ENCODE assay signal across 24 cellular contexts in genomic region chr19:33024398-33024797, GRCh38. TPM values are rescaled to one million over a fixed set of nuclear protein-coding genes. Genes with fewer than 3 reads are reported as not detected.
DNase-seq lines count a peak whose midpoint lies in the region; ATAC-seq and TF ChIP-seq lines count a peak whose summit lies in the region.
"Had no signal": no experiment of that assay in that cellular context is flagged by ENCODE, and none has a peak within 500 bp of the region (broad histone marks: within the 10 kb centered on the region; RNA-seq: fewer than 3 reads in every experiment).

No MANE protein-coding gene starts in this region.

- H3K36me3 Mint-ChIP-seq in activated naive CD4-positive, alpha-beta T cell treated with anti-CD3 and anti-CD28 coated beads, Interleukin-2, amount 50 U/mL, for 72 hours = peaks cover 0 to 6% of the 10 kb centered on the region in 2 donors

- no peak overlapping the region for H4K8ac ChIP-seq in trophoblast cell (ENCODE audit: low read depth, low read length)

- H3K23ac ChIP-seq in trophoblast cell (ENCODE audit: low read length) = no peak overlapping the region

- no peak for ATAC-seq in activated naive CD4-positive, alpha-beta T cell treated with anti-CD3 and anti-CD28 coated beads, Interleukin-2, amount 50 U/mL, for 72 hours

- no peak overlapping the region for H4K91ac ChIP-seq in trophoblast cell (ENCODE audit: low read depth, low read length)

- H3K27ac Mint-ChIP-seq in activated naive CD4-positive, alpha-beta T cell treated with anti-CD3 and anti-CD28 coated beads, Interleukin-2, amount 50 U/mL, for 72 hours = no peak overlapping the region
- H3K27ac Mint-ChIP-seq: CD4-positive, alpha-beta memory T cell had no signal

- intact Hi-C loops in breast epithelium (cut with DNase I; ENCODE audit: low total_unique reads) (no loop called here), esophagus squamous epithelium (cut with DNase I) (no loop called here)

- no peak overlapping the region for H3K4me2 ChIP-seq in trophoblast cell (ENCODE audit: low read length)
- H3K4me2 ChIP-seq: BLaER1, SK-N-SH had no signal

- H3K9me3 ChIP-seq in HUES64 (ENCODE audit: insufficient read depth, low read depth, low read length) (no peaks in the 10 kb centered on the region), breast epithelium (no peaks in the 10 kb centered on the region), trophoblast cell (ENCODE audit: insufficient read depth, low read depth, low read length) (no peaks in the 10 kb centered on the region), esophagus squamous epithelium (no peaks in the 10 kb centered on the region)
- H3K9me3 ChIP-seq: SK-N-SH had no signal

- 0 out of 2 replicates have a peak, but pooled peaks cover 7% of the 10 kb centered on the region for H3K4me1 ChIP-seq in HUES64 (ENCODE audit: insufficient read depth, low read length)
- H3K4me1 ChIP-seq in breast epithelium = no peaks in the 10 kb centered on the region
- peaks cover 4 to 7% of the 10 kb centered on the region in 2 experiments for H3K4me1 ChIP-seq in trophoblast cell (ENCODE audit: control insufficient read depth in 1 of 2, insufficient read depth in 2 of 2, low read length in 2 of 2)
- no peaks in the 10 kb centered on the region for H3K4me1 ChIP-seq in esophagus squamous epithelium
- H3K4me1 ChIP-seq: BLaER1, Caco-2 had no signal

- no peak overlapping the region for H3K14ac ChIP-seq in trophoblast cell (ENCODE audit: low read length)

- H2AK5ac ChIP-seq in trophoblast cell (ENCODE audit: low read length) = no peak overlapping the region

- WGBS in HUES64 = 90% methylated on average over 8 of the region's 8 CpGs
- no CpG with 5 or more reads among the region's 8 CpGs for WGBS in trophoblast cell (ENCODE audit: extremely low coverage, insufficient coverage, insufficient read length)
- 79 to 80% methylated on average over 8 of the region's 8 CpGs for WGBS in esophagus squamous epithelium, 2 donors

- H2BK120ac ChIP-seq in trophoblast cell (ENCODE audit: insufficient read depth, low read length, poor library complexity) = no peak overlapping the region

- no peaks in the 10 kb centered on the region for H3K79me1 ChIP-seq in trophoblast cell (ENCODE audit: low read length)

- H2AFZ ChIP-seq in trophoblast cell (ENCODE audit: insufficient read depth, low read length, poor library complexity) = no peak overlapping the region
- H2AFZ ChIP-seq: GM23248 had no signal

- no peak overlapping the region for H3K4ac ChIP-seq in trophoblast cell (ENCODE audit: low read depth, low read length)

- H3K9ac ChIP-seq in HUES64 (ENCODE audit: low read depth, low read length) (no peak overlapping the region), trophoblast cell (ENCODE audit: low read length) (no peak overlapping the region)
- H3K9ac ChIP-seq: BLaER1, GM23248, SK-N-SH had no signal

- no peaks in the 10 kb centered on the region for H3K79me2 ChIP-seq in trophoblast cell (ENCODE audit: control insufficient read depth, insufficient read depth, low read length, poor library complexity)

- H3K27me3 ChIP-seq in HUES64 (ENCODE audit: insufficient read depth, low read length) (no peaks in the 10 kb centered on the region), breast epithelium (no peaks in the 10 kb centered on the region), trophoblast cell (ENCODE audit: insufficient read depth, low read length) (no peaks in the 10 kb centered on the region), esophagus squamous epithelium (no peaks in the 10 kb centered on the region)
- H3K27me3 ChIP-seq: BLaER1, MG63 had no signal

- no peak for TF ChIP-seq POLR2A in breast epithelium (IDR thresholded peaks at IDR 0.05)
- TF ChIP-seq POLR2A in esophagus squamous epithelium (IDR thresholded peaks at IDR 0.05) = no peak

- no peak overlapping the region for H2BK5ac ChIP-seq in trophoblast cell (ENCODE audit: low read depth, low read length, poor library complexity)

- H2BK12ac ChIP-seq in trophoblast cell (ENCODE audit: low read length) = no peak overlapping the region

- DNase-seq in ELF-1 (ENCODE audit: low read depth, low spot score) (peak; percentile 52), breast epithelium (ENCODE audit: low spot score in 2 of 2) (peak in 1 of 2 donors; percentile 35), trophoblast cell (peak; percentile 94 to 97), esophagus squamous epithelium (lab: John Stamatoyannopoulos, UW) (no peak), globus pallidus (ENCODE audit: low spot score) (no peak)
- DNase-seq in activated naive CD4-positive, alpha-beta T cell treated with anti-CD3 and anti-CD28 coated beads, Interleukin-2, amount 50 U/mL, for 72 hours (ENCODE audit: low spot score in 2 of 2) = no peak
- DNase-seq: Caco-2; CD4-positive, alpha-beta memory T cell; GM23248; HCEC 1CT; Karpas-422; MG63; NCI-H1417; NCI-H1694 treated with DMSO at 0.1 percent for 48 hours; NCI-H2081 treated with DMSO at 0.1 percent for 48 hours; NCI-H2171 treated with DMSO at 0.1 percent for 48 hours; NCI-H446; NCI-H526 treated with DMSO at 0.1 percent for 48 hours; OCI-M1; SHP77 treated with DMSO at 0.1 percent for 48 hours; SK-N-SH had no signal

- H3K18ac ChIP-seq in trophoblast cell (ENCODE audit: low read length) = no peak overlapping the region

- H3K36me3 ChIP-seq in HUES64 (ENCODE audit: insufficient read depth, low read length) (peaks cover 19% of the 10 kb centered on the region), breast epithelium (no peaks in the 10 kb centered on the region), trophoblast cell (ENCODE audit: control insufficient read depth in 1 of 2, insufficient read depth in 2 of 2, low read length in 2 of 2) (no peaks in the 10 kb centered on the region), esophagus squamous epithelium (no peaks in the 10 kb centered on the region)
- H3K36me3 ChIP-seq: BLaER1 had no signal

- H3K27ac ChIP-seq in HUES64 (ENCODE audit: low read depth, low read length) (0 out of 2 replicates have a peak overlapping the region, but pooled peaks have one; percentile 35), breast epithelium (peak overlapping the region; percentile 40 to 60), trophoblast cell (ENCODE audit: low read depth, low read length) (no peak overlapping the region), esophagus squamous epithelium (no peak overlapping the region)
- H3K27ac ChIP-seq: BLaER1, GM23248, RWPE1 had no signal

- peaks cover 3 to 4% of the 10 kb centered on the region in 2 donors for H3K9me3 Mint-ChIP-seq in activated naive CD4-positive, alpha-beta T cell treated with anti-CD3 and anti-CD28 coated beads, Interleukin-2, amount 50 U/mL, for 72 hours

- no peak overlapping the region for H4K12ac ChIP-seq in trophoblast cell (ENCODE audit: low read depth, low read length)

- TF ChIP-seq CTCF in breast epithelium (IDR thresholded peaks at IDR 0.05) (no peak), esophagus squamous epithelium (IDR thresholded peaks at IDR 0.05) (no peak)

- H3K4me3 ChIP-seq in HUES64 (ENCODE audit: low read length) (no peak overlapping the region), breast epithelium (no peak overlapping the region), trophoblast cell (ENCODE audit: low read depth, low read length) (no peak overlapping the region), esophagus squamous epithelium (no peak overlapping the region)
- H3K4me3 ChIP-seq: BLaER1, GM23248, MG63 had no signal

RNA-seq across cellular contexts. Expression of gene RHPN2, which starts 40.3 kb away (rescaled TPM):
- 13.9 TPM for polyA plus RNA-seq in HUES64 (2013, experiment 1 of 2)
- polyA plus RNA-seq in HUES64 (2013, experiment 2 of 2) = 17.6 TPM
- total RNA-seq in breast epithelium (10 to 100 TPM in 2 of 3 donors, 1 to 10 TPM in 1; 1.4 to 55.3 (median 35.4) TPM), esophagus squamous epithelium (1 to 10 TPM; 1.1 to 1.6 (median 1.6) TPM)
- polyA plus RNA-seq in trophoblast cell (2013) = 7.4 and 7.9 TPM in 2 replicates
- total RNA-seq in activated naive CD4-positive, alpha-beta T cell treated with anti-CD3 and anti-CD28 coated beads, Interleukin-2, amount 50 U/mL, for 72 hours = 1 to 10 TPM; 2.0 to 4.7 TPM

RNA-seq across cellular contexts. Expression of gene FAAP24, which starts 52.4 kb away (rescaled TPM):
- 3.7 TPM for polyA plus RNA-seq in HUES64 (2013, experiment 1 of 2)
- polyA plus RNA-seq in HUES64 (2013, experiment 2 of 2) = 4.2 TPM
- total RNA-seq in breast epithelium (1 to 10 TPM in 2 of 3 donors, under 1 TPM in 1; 0.73 to 2.3 (median 1.8) TPM), esophagus squamous epithelium (1 to 10 TPM in 3 of 4 donors, under 1 TPM in 1; 0.91 to 3.9 (median 2.1) TPM)
- polyA plus RNA-seq in trophoblast cell (2013) = 4.5 and 4.6 TPM in 2 replicates
- 10 to 100 TPM in 1 of 2 donors, 1 to 10 TPM in 1; 9.8 to 13.3 TPM for total RNA-seq in activated naive CD4-positive, alpha-beta T cell treated with anti-CD3 and anti-CD28 coated beads, Interleukin-2, amount 50 U/mL, for 72 hours

RNA-seq across cellular contexts. Expression of gene CEP89, which starts 52.6 kb away (rescaled TPM):
- polyA plus RNA-seq in HUES64 (2013, experiment 1 of 2) = 14.0 TPM
- polyA plus RNA-seq in HUES64 (2013, experiment 2 of 2) = 15.5 TPM
- total RNA-seq in breast epithelium (10 to 100 TPM in 2 of 3 donors, 1 to 10 TPM in 1; 9.3 to 17.4 (median 16.7) TPM), esophagus squamous epithelium (10 to 100 TPM in 1 of 4 donors, 1 to 10 TPM in 3; 4.6 to 10.5 (median 8.7) TPM)
- polyA plus RNA-seq in trophoblast cell (2013) = 23.3 and 23.8 TPM in 2 replicates
- total RNA-seq in activated naive CD4-positive, alpha-beta T cell treated with anti-CD3 and anti-CD28 coated beads, Interleukin-2, amount 50 U/mL, for 72 hours = 10 to 100 TPM; 15.3 to 21.3 TPM

RNA-seq across cellular contexts. Expression of gene GPATCH1, which starts 56.6 kb away (rescaled TPM):
- 6.0 TPM for polyA plus RNA-seq in HUES64 (2013, experiment 1 of 2)
- polyA plus RNA-seq in HUES64 (2013, experiment 2 of 2) = 7.5 TPM
- total RNA-seq in breast epithelium (10 to 100 TPM in 2 of 3 donors, 1 to 10 TPM in 1; 9.4 to 14.2 (median 12.5) TPM), esophagus squamous epithelium (1 to 10 TPM; 3.6 to 9.3 (median 6.2) TPM)
- polyA plus RNA-seq in trophoblast cell (2013) = 4.7 and 5.4 TPM in 2 replicates
- 10 to 100 TPM; 12.9 to 15.6 TPM for total RNA-seq in activated naive CD4-positive, alpha-beta T cell treated with anti-CD3 and anti-CD28 coated beads, Interleukin-2, amount 50 U/mL, for 72 hours

Comparison
In these comparisons a context has a peak if more than half of its experiments do, and no peak if none do; other contexts are left out.
1. DNase-seq: peak in ELF-1 (single experiment) and trophoblast cell (2 of 2); none in activated naive CD4-positive, alpha-beta T cell treated with anti-CD3 and anti-CD28 coated beads, Interleukin-2, amount 50 U/mL, for 72 hours (0 of 2), esophagus squamous epithelium (single experiment) and globus pallidus (single experiment).
2. H3K27ac ChIP-seq: peak in HUES64 (single experiment) and breast epithelium (2 of 2); none in trophoblast cell (single experiment) and esophagus squamous epithelium (0 of 4).